In the genomic region with DNA sequence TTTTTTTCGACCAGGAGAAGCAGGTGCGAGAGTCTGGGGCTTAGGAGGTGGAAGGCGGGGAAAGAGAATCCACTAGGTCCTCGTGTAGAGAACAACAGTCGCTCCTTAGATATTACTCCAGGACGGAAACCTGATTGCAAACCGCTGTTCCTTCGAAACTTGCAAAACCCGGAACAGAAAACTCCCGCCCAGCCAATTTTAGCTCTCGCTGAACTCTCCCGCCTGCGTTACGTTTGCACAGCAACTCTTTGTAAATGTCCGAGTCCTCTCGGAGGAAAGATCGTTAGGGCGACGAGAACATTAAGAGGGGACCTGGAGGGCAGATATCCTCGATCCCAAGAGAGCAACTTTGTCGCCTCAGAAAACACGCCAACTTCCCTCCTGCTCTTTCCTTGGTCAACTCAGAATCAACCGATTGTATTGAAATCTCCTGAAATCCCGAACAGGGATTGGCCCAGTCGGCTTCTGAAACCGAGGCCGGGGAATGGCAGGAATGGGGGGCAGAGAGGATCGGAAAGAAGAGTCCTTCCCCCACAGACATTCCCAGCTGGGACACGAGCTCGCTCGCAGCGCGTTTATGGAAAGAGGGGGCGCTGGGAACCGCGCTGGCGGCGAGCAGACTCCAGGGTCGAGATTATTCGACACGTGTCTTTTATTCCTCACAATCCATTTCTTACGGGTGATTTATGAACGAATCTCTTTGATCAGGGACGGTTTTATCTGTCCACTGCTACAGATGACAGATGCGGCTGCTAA, we compare ENCODE assay signal across 8 cellular contexts. TPM values are rescaled to one million over a fixed set of nuclear protein-coding genes. Genes with fewer than 3 reads are reported as not detected.
DNase-seq lines count a peak whose midpoint lies in the region; ATAC-seq and TF ChIP-seq lines count a peak whose summit lies in the region.

No MANE protein-coding gene starts in this region.

- ATAC-seq in body of pancreas = peak; percentile 53
- no peak for ATAC-seq in GM19395 (IDR thresholded peaks at IDR 0.05; ENCODE audit: unreplicated experiment)

- H3K9me3 ChIP-seq in body of pancreas = no peaks in the 10 kb centered on the region
- H3K9me3 ChIP-seq in tibial artery = no peaks in the 10 kb centered on the region

- H3K4me3 ChIP-seq in body of pancreas (no peak overlapping the region), kidney epithelial cell (ENCODE audit: low read depth, low read length) (peak overlapping the region; percentile 6), tibial artery (peak overlapping the region; percentile 49 to 50)

- DNase-seq in NCI-H524 (lab: John Stamatoyannopoulos, UW) = peak; percentile 25 to 69
- no peak for DNase-seq in NCI-H524 treated with DMSO at 0.1 percent for 48 hours (lab: John Stamatoyannopoulos, UW)
- peak in 1 of 4 donors; percentile 21 for DNase-seq in body of pancreas
- DNase-seq in kidney epithelial cell (ENCODE audit: low read depth) = no peak
- DNase-seq in tibial artery = peak in 1 of 2 donors; percentile 66
- DNase-seq in NCI-H187 (lab: John Stamatoyannopoulos, UW) = no peak
- no peak for DNase-seq in NCI-H1105 treated with DMSO at 0.1 percent for 48 hours (lab: John Stamatoyannopoulos, UW)

- intact Hi-C loops in body of pancreas (cut with DNase I) (no loop called here), tibial artery (cut with DNase I; ENCODE audit: low total_unique reads) (no loop called here)

- H3K4me1 ChIP-seq in body of pancreas (peaks cover 26% of the 10 kb centered on the region), tibial artery (peaks cover 5 to 26% (median 10%) of the 10 kb centered on the region in 4 donors)

- H3K27me3 ChIP-seq in body of pancreas (peaks cover 0 to 62% of the 10 kb centered on the region in 2 donors), kidney epithelial cell (ENCODE audit: control insufficient read depth, insufficient read depth, low read length) (peaks cover 80% of the 10 kb centered on the region), tibial artery (peaks cover 0 to 46% of the 10 kb centered on the region in 2 donors)

- 1 to 2% methylated on average over 41 to 45 of the region's 45 CpGs for WGBS in body of pancreas, 2 donors

- TF ChIP-seq CTCF in body of pancreas (IDR thresholded peaks at IDR 0.05) = no peak
- no peak for TF ChIP-seq CTCF in kidney epithelial cell (IDR thresholded peaks at IDR 0.05; ENCODE audit: insufficient read depth, low read length, poor library complexity, severe bottlenecking)
- TF ChIP-seq CTCF in tibial artery (IDR thresholded peaks at IDR 0.05) = no peak

- TF ChIP-seq POLR2A in body of pancreas (IDR thresholded peaks at IDR 0.05) = no peak

- H3K27ac ChIP-seq in body of pancreas = no peak overlapping the region
- peak overlapping the region; percentile 31 to 44 for H3K27ac ChIP-seq in tibial artery

- no peaks in the 10 kb centered on the region for H3K36me3 ChIP-seq in body of pancreas (replicated peaks in 1 of 2; ENCODE audit: insufficient read depth in 1 of 2, low read depth in 2 of 2)
- no peaks in the 10 kb centered on the region for H3K36me3 ChIP-seq in kidney epithelial cell (ENCODE audit: control insufficient read depth, insufficient read depth, low read length)
- no peaks in the 10 kb centered on the region for H3K36me3 ChIP-seq in tibial artery

RNA-seq across cellular contexts. Expression of gene TWIST1, which starts 9.9 kb away (rescaled TPM):
- 1 to 10 TPM in 1 of 2 donors, under 1 TPM in 1; 0.52 to 3.0 TPM for total RNA-seq in body of pancreas
- 1.6 and 6.3 TPM in 2 replicates for total RNA-seq in kidney epithelial cell

RNA-seq across cellular contexts. Expression of gene FERD3L, which starts 37.7 kb away (rescaled TPM):
- total RNA-seq in body of pancreas (not detected), kidney epithelial cell (not detected in 2 replicates)

Comparison
In these comparisons a context has a peak if more than half of its experiments do, and no peak if none do; other contexts are left out.
1. DNase-seq: peak in NCI-H524 (2 of 2); none in NCI-H524 treated with DMSO at 0.1 percent for 48 hours (single experiment), kidney epithelial cell (single experiment), NCI-H187 (0 of 2) and NCI-H1105 treated with DMSO at 0.1 percent for 48 hours (single experiment).
2. H3K27ac ChIP-seq: peak in tibial artery (2 of 2); none in body of pancreas (0 of 4).
3. H3K4me3 ChIP-seq: peak in kidney epithelial cell (single experiment) and tibial artery (2 of 2); none in body of pancreas (0 of 2).